ENCODE assay signal across 9 cellular contexts in the genomic region with DNA sequence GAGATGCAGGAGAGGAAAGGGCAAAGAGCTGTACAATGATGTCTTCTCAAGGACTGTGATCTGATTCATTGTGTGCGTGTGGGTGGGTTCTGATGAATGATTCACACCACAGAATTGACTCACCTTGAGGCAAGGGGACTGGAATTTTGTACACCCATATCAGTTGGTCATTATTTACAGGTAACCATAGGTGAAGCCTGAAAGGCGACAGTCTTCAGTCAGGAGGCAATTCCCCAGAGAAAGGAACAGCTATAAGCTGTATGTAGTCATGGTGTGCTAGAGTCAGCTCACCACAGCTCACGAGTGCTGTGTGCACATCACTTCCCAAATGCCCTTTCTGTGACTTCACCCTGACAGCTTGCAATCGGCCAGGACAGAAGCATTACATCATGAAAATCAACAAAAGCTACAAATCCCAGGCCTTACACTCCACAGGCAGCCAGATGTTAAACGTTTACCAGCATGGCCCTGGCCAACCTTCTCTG.
DNase-seq lines count a peak whose midpoint lies in the region; ATAC-seq, FAIRE-seq and TF ChIP-seq lines count a peak whose summit lies in the region.
"Had no signal": no experiment of that assay in that cellular context is flagged by ENCODE, and none has a peak within 500 bp of the region (broad histone marks: within the 10 kb centered on the region; RNA-seq: fewer than 3 reads in every experiment).

No MANE protein-coding gene starts in this region.

- no TSS peak for BruUV-seq in GM12878 (replicated peaks; lab: Mats Ljungman, UMichigan)

- no peak for TF ChIP-seq POLR2A in GM12878 (IDR thresholded peaks at IDR 0.05; ENCODE audit: low read depth, low read length)

- no peaks in the 10 kb centered on the region for H4K20me1 ChIP-seq in GM12878 (ENCODE audit: control insufficient read depth, insufficient read depth)

- no peaks in the 10 kb centered on the region for H3K79me2 ChIP-seq in GM12878 (ENCODE audit: control insufficient read depth, insufficient read depth, low read length)

- no peak overlapping the region for H2AFZ ChIP-seq in GM12878 (ENCODE audit: control insufficient read depth, low read depth, low read length)

- H3K27ac ChIP-seq in GM12878 (ENCODE audit: control insufficient read depth, insufficient read depth) = no peak overlapping the region
- H3K27ac ChIP-seq: HL-60 had no signal

- DNase-seq in HTR-8/SVneo (ENCODE audit: insufficient read length, low spot score) (no peak), GM12878 (ENCODE audit: low read depth, low spot score) (no peak), SK-N-DZ (ENCODE audit: low spot score) (no peak), left colon (no peak), NCI-H146 (lab: John Stamatoyannopoulos, UW) (no peak), T-helper 9 cell (no peak)
- peak; percentile 69 for DNase-seq in stimulated activated CD4-positive, alpha-beta T cell treated with anti-CD3 and anti-CD28 coated beads, Interleukin-15, amount 100 ng/mL, for 24 hours

- no peak for TF ChIP-seq CTCF in GM12878 (IDR thresholded peaks at IDR 0.05 in 2 of 3, conservative IDR thresholded peaks at IDR 0.05 in 1 of 3; ENCODE audit: control insufficient read depth in 2 of 3, extremely low read depth in 1 of 3, insufficient read depth in 1 of 3, low read depth in 3 of 3, low read length in 3 of 3)

- FAIRE-seq in HTR-8/SVneo (lab: Jason Lieb, UNC) = peak; percentile 28
- no peak for FAIRE-seq in GM12878 (lab: Jason Lieb, UNC)

- no peak for TF ChIP-seq RAD21 in GM12878 (IDR thresholded peaks at IDR 0.05; ENCODE audit: insufficient read depth, low read depth, low read length)

- H3K9me3 ChIP-seq in GM12878 (replicated peaks; ENCODE audit: control insufficient read depth, insufficient read depth, low read length) = no peaks in the 10 kb centered on the region

- no peak for TF ChIP-seq EP300 in GM12878 (IDR thresholded peaks at IDR 0.05; ENCODE audit: borderline replicate concordance in 1 of 2, control insufficient read depth in 1 of 2, low read depth in 2 of 2, low read length in 2 of 2)

- no peaks in the 10 kb centered on the region for H3K4me1 ChIP-seq in GM12878 (ENCODE audit: control insufficient read depth, insufficient read depth, low read length)

- SMC1A ChIA-PET in GM12878 (lab: Charles Lee; ENCODE audit: uncharacterized antibody, unreplicated experiment) = interaction anchor here (1.4 to 1.8 kb wide), 3 partner anchors 11 to 12 kb away, joined by 3 to 7 read pairs (median 4); no protein-coding TSS in a partner anchor

- H3K27me3 ChIP-seq in GM12878 (replicated peaks in 1 of 2; ENCODE audit: control insufficient read depth in 2 of 2, insufficient read depth in 2 of 2, low read length in 1 of 2) = no peaks in the 10 kb centered on the region

- in situ Hi-C loops in GM12878 (cut with MboI) = no loop called here

- peak; percentile 83 for ATAC-seq in GM18868 (IDR thresholded peaks at IDR 0.05; ENCODE audit: unreplicated experiment)
- ATAC-seq in GM12878 = peak; percentile 87
- ATAC-seq in left colon = no peak

- RAD21 ChIA-PET in GM12878 (lab: Charles Lee; ENCODE audit: unreplicated experiment) = interaction anchor here (1.2 kb wide), 1 partner anchor 12 kb away, joined by 4 read pairs; no protein-coding TSS in a partner anchor

- no peak overlapping the region for H3K4me3 ChIP-seq in GM12878

- H3K9ac ChIP-seq in GM12878 (ENCODE audit: control insufficient read depth, insufficient read depth, low read length) = no peak overlapping the region

- 10% methylated on average over 5 of the region's 5 CpGs for WGBS in GM12878 (ENCODE audit: insufficient coverage, insufficient replicate concordance, low lambda C conversion rate, missing lambda C conversion rate)

- H3K36me3 ChIP-seq in GM12878 (ENCODE audit: control insufficient read depth in 2 of 2, insufficient read depth in 2 of 2, low read length in 1 of 2) = no peaks in the 10 kb centered on the region

- H3K4me2 ChIP-seq in GM12878 (ENCODE audit: control insufficient read depth, insufficient read depth) = no peak overlapping the region

- POLR2A ChIA-PET in GM12878 (lab: Charles Lee) = no interaction called here

- CTCF ChIA-PET in GM12878 (lab: Yijun Ruan, JAX) = interaction anchor here (0.6 to 2.9 kb wide), 2 partner anchors 14 to 729 kb away, joined by 4 to 16 read pairs; no protein-coding TSS in a partner anchor

- intact Hi-C loops in GM12878 (cut with micrococcal nuclease; ENCODE audit: unreplicated experiment) = no loop called here
- intact Hi-C loops in left colon (cut with DNase I, micrococcal nuclease) = no loop called here

TF ChIP-seq in GM12878, 131 proteins besides CTCF, POLR2A, EP300 and RAD21:
- TF ChIP-seq SUPT20H (IDR thresholded peaks at IDR 0.05; ENCODE audit: borderline replicate concordance, control insufficient read depth, low read depth, low read length) (no peak), RUNX3 (IDR thresholded peaks at IDR 0.05; ENCODE audit: low read length) (0 out of 2 replicates have a peak, but pooled peaks have one; percentile 11), IKZF2 (IDR thresholded peaks at IDR 0.05) (0 out of 4 replicates have a peak, but pooled peaks have one; percentile 27 to 34), IRF4 (IDR thresholded peaks at IDR 0.05; ENCODE audit: low read depth, low read length) (peak; percentile 17; the same call in 1 of the 2 replicates), BHLHE40 (IDR thresholded peaks at IDR 0.05; ENCODE audit: borderline replicate concordance in 1 of 2, low read depth in 2 of 2, low read length in 1 of 2) (peak in 1 of 2 experiments; percentile 31; a peak in 1 of 4 replicates), BCL11A (IDR thresholded peaks at IDR 0.05; ENCODE audit: low read depth, low read length) (peak; percentile 44; the same call in 1 of the 2 replicates), FOXK2 (IDR thresholded peaks at IDR 0.05) (no peak), JUNB (IDR thresholded peaks at IDR 0.05) (peak; percentile 58), SMC3 (IDR thresholded peaks at IDR 0.05; ENCODE audit: borderline replicate concordance, low read length) (no peak), TAF1 (IDR thresholded peaks at IDR 0.05; ENCODE audit: borderline replicate concordance, low read depth, low read length) (no peak), ATF7 (IDR thresholded peaks at IDR 0.05; ENCODE audit: low read depth) (0 out of 2 replicates have a peak, but pooled peaks have one; percentile 22)
- TF ChIP-seq, protein P1, sequence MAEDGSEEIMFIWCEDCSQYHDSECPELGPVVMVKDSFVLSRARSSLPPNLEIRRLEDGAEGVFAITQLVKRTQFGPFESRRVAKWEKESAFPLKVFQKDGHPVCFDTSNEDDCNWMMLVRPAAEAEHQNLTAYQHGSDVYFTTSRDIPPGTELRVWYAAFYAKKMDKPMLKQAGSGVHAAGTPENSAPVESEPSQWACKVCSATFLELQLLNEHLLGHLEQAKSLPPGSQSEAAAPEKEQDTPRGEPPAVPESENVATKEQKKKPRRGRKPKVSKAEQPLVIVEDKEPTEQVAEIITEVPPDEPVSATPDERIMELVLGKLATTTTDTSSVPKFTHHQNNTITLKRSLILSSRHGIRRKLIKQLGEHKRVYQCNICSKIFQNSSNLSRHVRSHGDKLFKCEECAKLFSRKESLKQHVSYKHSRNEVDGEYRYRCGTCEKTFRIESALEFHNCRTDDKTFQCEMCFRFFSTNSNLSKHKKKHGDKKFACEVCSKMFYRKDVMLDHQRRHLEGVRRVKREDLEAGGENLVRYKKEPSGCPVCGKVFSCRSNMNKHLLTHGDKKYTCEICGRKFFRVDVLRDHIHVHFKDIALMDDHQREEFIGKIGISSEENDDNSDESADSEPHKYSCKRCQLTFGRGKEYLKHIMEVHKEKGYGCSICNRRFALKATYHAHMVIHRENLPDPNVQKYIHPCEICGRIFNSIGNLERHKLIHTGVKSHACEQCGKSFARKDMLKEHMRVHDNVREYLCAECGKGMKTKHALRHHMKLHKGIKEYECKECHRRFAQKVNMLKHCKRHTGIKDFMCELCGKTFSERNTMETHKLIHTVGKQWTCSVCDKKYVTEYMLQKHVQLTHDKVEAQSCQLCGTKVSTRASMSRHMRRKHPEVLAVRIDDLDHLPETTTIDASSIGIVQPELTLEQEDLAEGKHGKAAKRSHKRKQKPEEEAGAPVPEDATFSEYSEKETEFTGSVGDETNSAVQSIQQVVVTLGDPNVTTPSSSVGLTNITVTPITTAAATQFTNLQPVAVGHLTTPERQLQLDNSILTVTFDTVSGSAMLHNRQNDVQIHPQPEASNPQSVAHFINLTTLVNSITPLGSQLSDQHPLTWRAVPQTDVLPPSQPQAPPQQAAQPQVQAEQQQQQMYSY (CRISPR knock-in tag; IDR thresholded peaks at IDR 0.05) = no peak
- TF ChIP-seq, protein P2, sequence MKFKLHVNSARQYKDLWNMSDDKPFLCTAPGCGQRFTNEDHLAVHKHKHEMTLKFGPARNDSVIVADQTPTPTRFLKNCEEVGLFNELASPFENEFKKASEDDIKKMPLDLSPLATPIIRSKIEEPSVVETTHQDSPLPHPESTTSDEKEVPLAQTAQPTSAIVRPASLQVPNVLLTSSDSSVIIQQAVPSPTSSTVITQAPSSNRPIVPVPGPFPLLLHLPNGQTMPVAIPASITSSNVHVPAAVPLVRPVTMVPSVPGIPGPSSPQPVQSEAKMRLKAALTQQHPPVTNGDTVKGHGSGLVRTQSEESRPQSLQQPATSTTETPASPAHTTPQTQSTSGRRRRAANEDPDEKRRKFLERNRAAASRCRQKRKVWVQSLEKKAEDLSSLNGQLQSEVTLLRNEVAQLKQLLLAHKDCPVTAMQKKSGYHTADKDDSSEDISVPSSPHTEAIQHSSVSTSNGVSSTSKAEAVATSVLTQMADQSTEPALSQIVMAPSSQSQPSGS (IDR thresholded peaks at IDR 0.05; ENCODE audit: low read length) = peak; percentile 28; the same call in 1 of the 2 replicates
- TF ChIP-seq, protein P3, sequence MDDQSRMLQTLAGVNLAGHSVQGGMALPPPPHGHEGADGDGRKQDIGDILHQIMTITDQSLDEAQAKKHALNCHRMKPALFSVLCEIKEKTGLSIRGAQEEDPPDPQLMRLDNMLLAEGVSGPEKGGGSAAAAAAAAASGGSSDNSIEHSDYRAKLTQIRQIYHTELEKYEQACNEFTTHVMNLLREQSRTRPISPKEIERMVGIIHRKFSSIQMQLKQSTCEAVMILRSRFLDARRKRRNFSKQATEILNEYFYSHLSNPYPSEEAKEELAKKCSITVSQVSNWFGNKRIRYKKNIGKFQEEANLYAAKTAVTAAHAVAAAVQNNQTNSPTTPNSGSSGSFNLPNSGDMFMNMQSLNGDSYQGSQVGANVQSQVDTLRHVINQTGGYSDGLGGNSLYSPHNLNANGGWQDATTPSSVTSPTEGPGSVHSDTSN (IDR thresholded peaks at IDR 0.05; ENCODE audit: insufficient replicate concordance, low read depth, low read length) = no peak
TF ChIP-seq in GM12878: peak in this region for 8.
